In genomic region chr15:78266229-78266628, GRCh38 we compare ENCODE assay signal across 12 cellular contexts. TPM values are rescaled to one million over a fixed set of nuclear protein-coding genes. Genes with fewer than 3 reads are reported as not detected.
DNase-seq lines count a peak whose midpoint lies in the region; ATAC-seq and TF ChIP-seq lines count a peak whose summit lies in the region.
"Had no signal": no experiment of that assay in that cellular context is flagged by ENCODE, and none has a peak within 500 bp of the region (broad histone marks: within the 10 kb centered on the region; RNA-seq: fewer than 3 reads in every experiment).

No MANE protein-coding gene starts in this region.

- peaks cover 4% of the 10 kb centered on the region for H3K36me3 Mint-ChIP-seq in T-helper 2 cell treated with Interferon-gamma antibody and Interleukin-4, amounts not matched to agents 5 μg/mL and 100 μg/mL, for 36 hours (ENCODE audit: low read depth)

- H3K9me3 ChIP-seq in Panc1 (ENCODE audit: control insufficient read depth, insufficient read depth, low read depth, low read length) (no peaks in the 10 kb centered on the region), endocrine pancreas (ENCODE audit: control insufficient read depth, low read length) (no peaks in the 10 kb centered on the region)
- H3K9me3 ChIP-seq: upper lobe of left lung had no signal

- peaks cover 21% of the 10 kb centered on the region for H3K4me1 Mint-ChIP-seq in T-helper 2 cell treated with Interferon-gamma antibody and Interleukin-4, amounts not matched to agents 5 μg/mL and 100 μg/mL, for 36 hours (ENCODE audit: low read depth)

- ATAC-seq in Panc1 (no peak), omental fat pad (ENCODE audit: low FRiP score) (no peak)

- H3K27ac ChIP-seq in Panc1 (ENCODE audit: low read length): peak overlapping the region; percentile 29; the same call in 1 of the 2 replicates
- H3K27ac ChIP-seq in rectal smooth muscle tissue (ENCODE audit: low read depth, low read length): peak overlapping the region; percentile 68
- H3K27ac ChIP-seq: upper lobe of left lung had no signal

- H3K4me1 ChIP-seq in Panc1 (ENCODE audit: control insufficient read depth, insufficient read depth, low read length) (peaks cover 12% of the 10 kb centered on the region), endocrine pancreas (ENCODE audit: control insufficient read depth, insufficient read depth, low read length) (peaks cover 6% of the 10 kb centered on the region), rectal smooth muscle tissue (ENCODE audit: control insufficient read depth, insufficient read depth, low read length) (peaks cover 17% of the 10 kb centered on the region)

- no TSS peak for BruUV-seq in Panc1 (replicated peaks; lab: Mats Ljungman, UMichigan)

- no peak overlapping the region for H3K4me3 ChIP-seq in Panc1 (ENCODE audit: low read depth in 2 of 2, low read length in 2 of 2)
- H3K4me3 ChIP-seq in endocrine pancreas (ENCODE audit: control insufficient read depth, insufficient read depth, low read length): peak overlapping the region; percentile 84
- H3K4me3 ChIP-seq in rectal smooth muscle tissue (ENCODE audit: low read length): no peak overlapping the region

- POLR2A ChIA-PET in Panc1 (lab: Charles Lee): interaction anchor here (0.6 to 0.8 kb wide), 2 partner anchors 11 to 34 kb away, joined by 3 read pairs; no protein-coding TSS in a partner anchor

- H3K27ac Mint-ChIP-seq in T-helper 2 cell treated with Interferon-gamma antibody and Interleukin-4, amounts not matched to agents 5 μg/mL and 100 μg/mL, for 36 hours: no peak overlapping the region

- H3K27me3 ChIP-seq in Panc1 (ENCODE audit: control insufficient read depth, insufficient read depth, low read length): no peaks in the 10 kb centered on the region
- no peaks in the 10 kb centered on the region for H3K27me3 ChIP-seq in endocrine pancreas (ENCODE audit: control insufficient read depth, insufficient read depth, low read length)
- no peaks in the 10 kb centered on the region for H3K27me3 ChIP-seq in rectal smooth muscle tissue (ENCODE audit: control insufficient read depth, insufficient read depth, low read length)
- H3K27me3 ChIP-seq: upper lobe of left lung had no signal

- in situ Hi-C loops in Panc1 (cut with HindIII; ENCODE audit: low pct_unique_long_range_greater_than_20kb, low sequenced_read_pairs): loop anchor here (25.0 kb wide), 1 partner anchor 129 kb away; the partner anchor contains the start of genes CIB2 and IDH3A

- H3K4me3 Mint-ChIP-seq in T-helper 2 cell treated with Interferon-gamma antibody and Interleukin-4, amounts not matched to agents 5 μg/mL and 100 μg/mL, for 36 hours: peak overlapping the region; percentile 83

- H3K9ac ChIP-seq in endocrine pancreas (ENCODE audit: control insufficient read depth, insufficient read depth, low read length) (no peak overlapping the region), rectal smooth muscle tissue (ENCODE audit: low read length) (no peak overlapping the region)

- intact Hi-C loops in Panc1 (cut with micrococcal nuclease; ENCODE audit: unreplicated experiment): no loop called here

- H3K27me3 Mint-ChIP-seq in T-helper 2 cell treated with Interferon-gamma antibody and Interleukin-4, amounts not matched to agents 5 μg/mL and 100 μg/mL, for 36 hours (ENCODE audit: low read depth): no peaks in the 10 kb centered on the region

- TF ChIP-seq CTCF in Panc1 (IDR thresholded peaks at IDR 0.05) (no peak), omental fat pad (IDR thresholded peaks at IDR 0.05) (no peak)

- no peaks in the 10 kb centered on the region for H3K9me3 Mint-ChIP-seq in T-helper 2 cell treated with Interferon-gamma antibody and Interleukin-4, amounts not matched to agents 5 μg/mL and 100 μg/mL, for 36 hours
- H3K9me3 Mint-ChIP-seq: T-helper 1 cell treated with Interleukin-12 subunit alpha and Interleukin-12 subunit beta and Interleukin-4 antibody, amounts not matched to agents 30 μg/mL and 1 μg/mL, for 36 hours had no signal

- H3K36me3 ChIP-seq in Panc1 (ENCODE audit: control insufficient read depth, insufficient read depth, low read length) (no peaks in the 10 kb centered on the region), endocrine pancreas (ENCODE audit: control insufficient read depth, insufficient read depth, low read length) (no peaks in the 10 kb centered on the region), rectal smooth muscle tissue (ENCODE audit: control insufficient read depth, insufficient read depth, low read length) (no peaks in the 10 kb centered on the region)

- CTCF ChIA-PET in Panc1 (lab: Charles Lee): interaction anchor here (0.6 kb wide), 1 partner anchor 23 kb away, joined by 3 read pairs; no protein-coding TSS in a partner anchor

- no peak for DNase-seq in T-helper 2 cell treated with Interferon-gamma antibody and Interleukin-4, amounts not matched to agents 5 μg/mL and 100 μg/mL, for 36 hours (ENCODE audit: low spot score)
- DNase-seq in T-helper 2 cell (no peak), Panc1 (ENCODE audit: low read depth, low spot score) (no peak), omental fat pad (ENCODE audit: low spot score) (no peak), HuH-7 (ENCODE audit: low spot score) (no peak), putamen (ENCODE audit: low spot score) (no peak)
- DNase-seq: mesendoderm, NCI-H2081 treated with DMSO at 0.1 percent for 48 hours, upper lobe of left lung had no signal

RNA-seq across cellular contexts. Expression of gene DNAJA4, which starts 1.9 kb away (rescaled TPM):
- total RNA-seq in Panc1 (2021; ENCODE audit: unreplicated experiment) (11.1 TPM), omental fat pad (10 to 100 TPM; 19.0 to 88.6 (median 28.9) TPM)
- 13.0 TPM for polyA plus RNA-seq in Panc1 (2012; ENCODE audit: insufficient read length)

RNA-seq across cellular contexts. Expression of gene ACSBG1, which starts 31.9 kb away (rescaled TPM):
- 0.31 TPM for total RNA-seq in Panc1 (2021; ENCODE audit: unreplicated experiment)
- polyA plus RNA-seq in Panc1 (2012; ENCODE audit: insufficient read length): 0.21 TPM
- not detected for total RNA-seq in omental fat pad

RNA-seq across cellular contexts. Expression of gene SKIC8, which starts 33.2 kb away (rescaled TPM):
- 66.3 TPM for total RNA-seq in Panc1 (2021; ENCODE audit: unreplicated experiment)
- 62.4 TPM for polyA plus RNA-seq in Panc1 (2012; ENCODE audit: insufficient read length)
- 10 to 100 TPM; 40.1 to 72.4 (median 65.4) TPM for total RNA-seq in omental fat pad
